In the genomic region with DNA sequence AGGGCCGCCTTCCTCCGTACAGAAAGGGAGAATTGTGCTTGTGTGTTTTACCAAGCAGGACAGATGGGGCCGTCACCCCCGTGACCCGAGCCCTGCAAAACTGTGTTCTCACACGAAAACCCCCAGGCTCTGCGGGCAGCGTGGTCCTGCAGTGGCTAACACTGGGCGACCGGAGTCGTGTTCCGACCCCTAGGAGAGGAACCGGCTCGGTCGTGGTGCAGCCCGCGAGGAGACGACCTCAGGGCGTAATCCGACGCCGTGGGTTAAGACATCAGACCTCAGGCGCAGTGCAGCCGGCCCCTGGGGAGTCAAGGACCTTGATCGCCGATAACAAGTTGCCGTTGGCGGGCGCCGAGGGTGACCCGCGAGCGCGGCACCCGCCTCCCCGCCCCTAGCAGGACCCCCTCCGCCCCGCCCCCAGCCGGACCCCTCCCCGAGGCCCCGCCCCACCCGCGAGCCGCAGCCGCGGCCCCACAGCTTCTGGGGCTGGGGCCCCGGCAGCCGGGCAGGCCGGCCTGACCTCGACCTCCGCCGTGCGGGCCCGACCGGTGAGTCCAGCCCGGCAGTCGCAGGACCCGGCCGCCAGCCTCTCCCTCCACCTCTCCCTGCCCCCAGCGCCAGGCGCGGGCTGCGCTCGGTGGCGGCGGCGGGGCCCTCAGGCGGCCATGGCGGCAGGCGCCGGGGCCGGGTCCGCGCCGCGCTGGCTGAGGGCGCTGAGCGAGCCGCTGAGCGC, we compare ENCODE assay signal across 8 cellular contexts. TPM values are rescaled to one million over a fixed set of nuclear protein-coding genes. Genes with fewer than 3 reads are reported as not detected.
DNase-seq lines count a peak whose midpoint lies in the region; ATAC-seq, FAIRE-seq and TF ChIP-seq lines count a peak whose summit lies in the region.

A gene (plus strand): TSS at position 444 of the 733 bp plus-strand sequence. CDS start 222 bp downstream, at position 666.

- H3K4me1 ChIP-seq in KMS-11 (ENCODE audit: low read depth, poor library complexity, severe bottlenecking) (peaks cover 15% of the 10 kb centered on the region), heart left ventricle (peaks cover 0 to 47% (median 23%) of the 10 kb centered on the region in 12 donors), prostate gland (replicated peaks) (no peaks in the 10 kb centered on the region)

- H3K36me3 ChIP-seq in KMS-11 (ENCODE audit: insufficient read depth) (no peaks in the 10 kb centered on the region), heart left ventricle (no peaks in the 10 kb centered on the region), prostate gland (no peaks in the 10 kb centered on the region)

- H3K27ac ChIP-seq in KMS-11 (peak within 1 kb of the TSS; percentile 49), heart left ventricle (peak within 1 kb of the TSS; percentile 86 to 98 (median 94)), prostate gland (peak within 1 kb of the TSS; percentile 86 to 90)

- peak within 1 kb of the TSS; percentile 90 for H2AFZ ChIP-seq in KMS-11 (ENCODE audit: low read depth)

- 0 to 1% (median 1%) methylated on average over 19 to 80 of the region's 80 CpGs for WGBS in heart left ventricle, 4 donors
- under 1% methylated on average over 25 of the region's 80 CpGs for WGBS in prostate gland

- H4K20me1 ChIP-seq in KMS-11 (ENCODE audit: insufficient read depth), result no peaks in the 10 kb centered on the region

- H3K4me2 ChIP-seq in KMS-11, result peak within 1 kb of the TSS; percentile 71

- peak within 1 kb of the TSS; percentile 86 for H3K27ac Mint-ChIP-seq in activated naive CD8-positive, alpha-beta T cell

- TF ChIP-seq CTCF in KMS-11 (conservative IDR thresholded peaks at IDR 0.05; ENCODE audit: low read depth, low read length), result no peak
- peak in 1 of 12 donors; percentile 4 for TF ChIP-seq CTCF in heart left ventricle (IDR thresholded peaks at IDR 0.05)
- no peak for TF ChIP-seq CTCF in prostate gland (IDR thresholded peaks at IDR 0.05)

- peak within 1 kb of the TSS; percentile 74 for H3K9ac ChIP-seq in KMS-11

- peaks cover 47% of the 10 kb centered on the region for H3K4me1 Mint-ChIP-seq in activated naive CD8-positive, alpha-beta T cell (ENCODE audit: low read depth)

- no peaks in the 10 kb centered on the region for H3K36me3 Mint-ChIP-seq in activated naive CD8-positive, alpha-beta T cell

- no peak for FAIRE-seq in urothelium cell line (lab: Jason Lieb, UNC)

- H3K27me3 Mint-ChIP-seq in activated naive CD8-positive, alpha-beta T cell, result no peaks in the 10 kb centered on the region

- intact Hi-C loops in heart left ventricle (cut with DNase I) (loop anchor here in 4 of 10 donors (2.0 to 10.0 kb wide), 4 partner anchors 17 to 203 kb away; a partner anchor contains a TSS), prostate gland (cut with DNase I) (loop anchor here (5.0 kb wide), 2 partner anchors 80 to 290 kb away; a partner anchor contains a TSS)

- H3K4me3 ChIP-seq in KMS-11 (IDR thresholded peaks at IDR 0.05; ENCODE audit: insufficient read depth, low read depth, low read length) (no peak within 1 kb of the TSS), heart left ventricle (peak within 1 kb of the TSS; percentile 70 to 96 (median 90)), prostate gland (peak within 1 kb of the TSS; percentile 83 to 91)

- peaks cover 14% of the 10 kb centered on the region; the same call in 1 of the 2 replicates for H3K79me2 ChIP-seq in KMS-11 (ENCODE audit: insufficient read depth, low read depth)

- H3K9me3 Mint-ChIP-seq in activated naive CD8-positive, alpha-beta T cell (ENCODE audit: low read depth), result no peaks in the 10 kb centered on the region

- ATAC-seq in GM21717 (IDR thresholded peaks at IDR 0.05; ENCODE audit: unreplicated experiment) (peak; percentile 68), heart left ventricle (peak; percentile 73 to 78 (median 76))

- DNase-seq in EH (ENCODE audit: low read depth) (peak; percentile 58), SKM-1 treated with dmso at 0.1 percent for 144 hours (lab: John Stamatoyannopoulos, UW; ENCODE audit: unreplicated experiment) (peak; percentile 36), heart left ventricle (peak; percentile 79 to 92 (median 90)), prostate gland (ENCODE audit: low spot score) (peak; percentile 57), urothelium cell line (ENCODE audit: low spot score) (peak; percentile 52)

- peak within 1 kb of the TSS; percentile 92 for H3K4me3 Mint-ChIP-seq in activated naive CD8-positive, alpha-beta T cell

- no peaks in the 10 kb centered on the region for H3K27me3 ChIP-seq in KMS-11 (ENCODE audit: insufficient read depth, low read depth)
- no peaks in the 10 kb centered on the region for H3K27me3 ChIP-seq in heart left ventricle
- H3K27me3 ChIP-seq in prostate gland (replicated peaks; ENCODE audit: insufficient read depth), result no peaks in the 10 kb centered on the region

- H3K9me3 ChIP-seq in heart left ventricle, result peaks cover 0 to 7% (median 0%) of the 10 kb centered on the region in 12 donors
- no peaks in the 10 kb centered on the region for H3K9me3 ChIP-seq in prostate gland

- TF ChIP-seq POLR2A in heart left ventricle (IDR thresholded peaks at IDR 0.05) (peak; percentile 22 to 57), prostate gland (IDR thresholded peaks at IDR 0.05) (peak; percentile 42)

RNA-seq across cellular contexts. Expression of the gene that starts here (rescaled TPM):
- 100 to 1,000 TPM in 4 of 9 donors, 10 to 100 TPM in 5; 84.2 to 208 (median 98.9) TPM for total RNA-seq in heart left ventricle
- polyA plus RNA-seq in heart left ventricle, result 100 to 1,000 TPM in 1 of 2 donors, 10 to 100 TPM in 1; 73.5 to 170 TPM
- 100 to 1,000 TPM; 106 to 129 TPM for total RNA-seq in prostate gland

Comparison
In these comparisons a context has a peak if more than half of its experiments do, and no peak if none do; other contexts are left out.
1. DNase-seq: peak in every context shown above with its lines; median percentile 90 in heart left ventricle; 58 in EH; 57 in prostate gland; 52 in urothelium cell line; 36 in SKM-1 treated with dmso at 0.1 percent for 144 hours.